11 cellular contexts compared by ENCODE assay signal in the genomic region with DNA sequence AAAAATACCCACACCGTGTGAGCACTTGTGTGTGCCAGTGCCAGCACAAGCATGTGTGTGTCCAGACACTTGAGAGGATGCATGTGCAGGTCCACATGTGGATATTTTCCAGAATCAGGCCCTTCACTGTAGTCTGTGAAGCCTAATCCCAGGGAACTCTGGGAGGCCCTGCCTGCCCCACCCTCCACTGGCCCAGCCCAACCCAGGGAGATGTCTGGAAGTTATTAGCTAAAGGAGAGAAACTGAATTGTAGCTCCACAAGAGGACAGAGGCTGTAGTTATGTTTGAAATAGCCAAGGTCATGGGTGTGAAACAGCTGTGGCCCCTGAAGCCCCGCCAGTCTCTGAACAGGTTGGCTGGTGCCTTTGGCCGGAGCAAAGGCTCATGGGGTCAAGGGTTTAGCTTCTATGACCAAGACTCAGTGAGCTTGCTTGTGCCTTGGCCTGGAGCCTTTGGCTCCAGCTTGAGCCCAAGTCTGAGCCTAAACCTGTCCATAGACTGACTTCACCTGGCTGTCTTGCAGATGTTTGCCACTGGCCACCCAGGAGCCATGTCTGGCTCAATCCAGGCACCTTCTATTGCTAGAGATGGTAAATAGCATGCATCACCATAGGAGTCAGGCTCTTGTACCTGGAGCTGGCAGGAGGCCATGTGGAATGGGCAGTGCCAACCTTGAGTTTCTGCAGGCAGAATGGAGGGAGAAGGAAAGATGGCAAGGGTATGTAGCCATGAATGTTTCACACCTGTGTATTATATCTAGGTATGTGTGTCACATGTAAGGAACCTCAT.
"Had no signal": no experiment of that assay in that cellular context is flagged by ENCODE, and none has a peak within 500 bp of the region (broad histone marks: within the 10 kb centered on the region; RNA-seq: fewer than 3 reads in every experiment).

No MANE protein-coding gene starts in this region.

- H3K9me3 Mint-ChIP-seq: activated B cell treated with CpG ODN at 0.5 μM for 24 hours; activated CD4-positive, alpha-beta T cell treated with anti-CD3 and anti-CD28 coated beads, Interleukin-2, amount 10 ng/mL, durations not matched to agents 7 days and 5 days; activated naive CD4-positive, alpha-beta T cell treated with anti-CD3 and anti-CD28 coated beads, Interleukin-2, amount 50 U/mL, for 72 hours; mesothelial cell of epicardium; neural progenitor cell; stimulated activated effector memory CD8-positive, alpha-beta T cell treated with anti-CD3 and anti-CD28 coated beads, Interleukin-12 subunit alpha, Interleukin-12 subunit beta, amount 100 ng/mL, for 72 hours had no signal

- H3K36me3 Mint-ChIP-seq: activated naive CD4-positive, alpha-beta T cell treated with anti-CD3 and anti-CD28 coated beads, Interleukin-2, amount 50 U/mL, for 72 hours; mesothelial cell of epicardium; neural progenitor cell; stimulated activated effector memory CD8-positive, alpha-beta T cell treated with anti-CD3 and anti-CD28 coated beads, Interleukin-12 subunit alpha, Interleukin-12 subunit beta, amount 100 ng/mL, for 72 hours had no signal

- H3K4me3 Mint-ChIP-seq: activated B cell treated with CpG ODN at 0.5 μM for 24 hours; activated CD4-positive, alpha-beta T cell treated with anti-CD3 and anti-CD28 coated beads, Interleukin-2, amount 10 ng/mL, durations not matched to agents 7 days and 5 days; mesothelial cell of epicardium; neural progenitor cell; stimulated activated effector memory CD8-positive, alpha-beta T cell treated with anti-CD3 and anti-CD28 coated beads, Interleukin-12 subunit alpha, Interleukin-12 subunit beta, amount 100 ng/mL, for 72 hours; T-helper 17 cell had no signal

- H3K4me1 Mint-ChIP-seq: activated B cell treated with CpG ODN at 0.5 μM for 24 hours; activated CD4-positive, alpha-beta T cell treated with anti-CD3 and anti-CD28 coated beads, Interleukin-2, amount 10 ng/mL, durations not matched to agents 7 days and 5 days; stimulated activated effector memory CD8-positive, alpha-beta T cell treated with anti-CD3 and anti-CD28 coated beads, Interleukin-12 subunit alpha, Interleukin-12 subunit beta, amount 100 ng/mL, for 72 hours; T-helper 17 cell had no signal

- H3K27ac Mint-ChIP-seq: activated B cell treated with CpG ODN at 0.5 μM for 24 hours; activated CD4-positive, alpha-beta T cell treated with anti-CD3 and anti-CD28 coated beads, Interleukin-2, amount 10 ng/mL, durations not matched to agents 7 days and 5 days; activated naive CD4-positive, alpha-beta T cell treated with anti-CD3 and anti-CD28 coated beads, Interleukin-2, amount 50 U/mL, for 72 hours; mesothelial cell of epicardium; neural progenitor cell; stimulated activated effector memory CD8-positive, alpha-beta T cell treated with anti-CD3 and anti-CD28 coated beads, Interleukin-12 subunit alpha, Interleukin-12 subunit beta, amount 100 ng/mL, for 72 hours; T-helper 17 cell had no signal

- H3K27me3 Mint-ChIP-seq: activated CD4-positive, alpha-beta T cell treated with anti-CD3 and anti-CD28 coated beads, Interleukin-2, amount 10 ng/mL, durations not matched to agents 7 days and 5 days had no signal

- DNase-seq: activated B cell treated with CpG ODN at 0.5 μM for 24 hours; activated CD4-positive, alpha-beta T cell treated with anti-CD3 and anti-CD28 coated beads, Interleukin-2, amount 10 ng/mL, durations not matched to agents 7 days and 5 days; activated T-cell treated with anti-CD3 and anti-CD28 coated beads, Interleukin-2, amount 50 U/mL, for 1 hour; cerebellar nuclear complex; dorsolateral prefrontal cortex; glutamatergic neuron; T-helper 17 cell had no signal
